ENCODE assay signal across 1 cellular context in the genomic region with DNA sequence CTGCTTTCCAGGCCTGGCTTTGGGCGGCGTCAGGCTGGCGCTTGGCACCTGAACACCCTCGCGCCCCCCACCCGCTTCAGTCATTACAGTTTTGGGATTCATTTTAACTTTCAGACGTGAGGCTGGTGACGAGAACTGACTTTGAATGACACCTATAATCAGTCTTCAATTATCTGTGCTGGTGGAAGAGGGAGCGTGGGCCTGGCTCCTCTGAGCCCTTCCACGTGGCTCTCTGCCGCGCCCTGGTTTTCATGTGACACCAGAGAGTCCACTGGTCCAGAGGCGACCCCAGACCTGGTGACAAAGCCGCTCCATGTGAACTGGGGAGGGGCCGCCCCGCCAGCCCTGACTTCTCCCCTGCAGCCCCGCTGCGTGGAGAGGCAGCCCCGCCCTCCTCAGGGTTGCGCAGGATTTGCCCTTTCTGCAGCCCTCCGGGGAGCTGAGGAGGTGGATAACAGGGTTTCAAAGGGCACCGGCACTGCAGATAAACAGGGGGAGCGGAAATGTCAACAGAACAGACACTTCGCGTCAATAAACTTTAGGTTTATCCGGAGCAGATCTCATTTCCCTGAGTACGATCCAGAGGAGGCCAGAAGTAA.
A peak's percentile ranks its signal among the peaks of the same experiment; 100 is the strongest.
TF ChIP-seq lines count a peak whose summit lies in the region.

No MANE protein-coding gene starts in this region.

TF ChIP-seq in HepG2, 621 proteins besides CTCF, POLR2A, EP300 and RAD21 (continued from another document and continues in another):
- TF ChIP-seq, protein P1, sequence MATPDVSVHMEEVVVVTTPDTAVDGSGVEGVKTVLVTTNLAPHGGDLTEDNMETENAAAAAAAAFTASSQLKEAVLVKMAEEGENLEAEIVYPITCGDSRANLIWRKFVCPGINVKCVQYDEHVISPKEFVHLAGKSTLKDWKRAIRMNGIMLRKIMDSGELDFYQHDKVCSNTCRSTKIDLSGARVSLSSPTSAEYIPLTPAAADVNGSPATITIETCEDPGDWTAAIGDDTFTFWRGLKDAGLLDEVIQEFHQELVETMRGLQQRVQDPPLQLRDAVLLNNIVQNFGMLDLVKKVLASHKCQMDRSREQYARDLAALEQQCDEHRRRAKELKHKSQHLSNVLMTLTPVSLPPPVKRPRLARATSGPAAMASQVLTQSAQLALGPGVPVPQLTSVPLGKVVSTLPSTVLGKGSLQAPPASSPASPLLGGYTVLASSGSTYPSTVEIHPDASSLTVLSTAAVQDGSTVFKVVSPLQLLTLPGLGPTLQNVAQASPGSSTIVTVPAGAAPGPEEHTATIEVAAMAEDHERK (CRISPR knock-in tag; IDR thresholded peaks at IDR 0.05; ENCODE audit: low read depth), result no peak
- TF ChIP-seq, protein P2, sequence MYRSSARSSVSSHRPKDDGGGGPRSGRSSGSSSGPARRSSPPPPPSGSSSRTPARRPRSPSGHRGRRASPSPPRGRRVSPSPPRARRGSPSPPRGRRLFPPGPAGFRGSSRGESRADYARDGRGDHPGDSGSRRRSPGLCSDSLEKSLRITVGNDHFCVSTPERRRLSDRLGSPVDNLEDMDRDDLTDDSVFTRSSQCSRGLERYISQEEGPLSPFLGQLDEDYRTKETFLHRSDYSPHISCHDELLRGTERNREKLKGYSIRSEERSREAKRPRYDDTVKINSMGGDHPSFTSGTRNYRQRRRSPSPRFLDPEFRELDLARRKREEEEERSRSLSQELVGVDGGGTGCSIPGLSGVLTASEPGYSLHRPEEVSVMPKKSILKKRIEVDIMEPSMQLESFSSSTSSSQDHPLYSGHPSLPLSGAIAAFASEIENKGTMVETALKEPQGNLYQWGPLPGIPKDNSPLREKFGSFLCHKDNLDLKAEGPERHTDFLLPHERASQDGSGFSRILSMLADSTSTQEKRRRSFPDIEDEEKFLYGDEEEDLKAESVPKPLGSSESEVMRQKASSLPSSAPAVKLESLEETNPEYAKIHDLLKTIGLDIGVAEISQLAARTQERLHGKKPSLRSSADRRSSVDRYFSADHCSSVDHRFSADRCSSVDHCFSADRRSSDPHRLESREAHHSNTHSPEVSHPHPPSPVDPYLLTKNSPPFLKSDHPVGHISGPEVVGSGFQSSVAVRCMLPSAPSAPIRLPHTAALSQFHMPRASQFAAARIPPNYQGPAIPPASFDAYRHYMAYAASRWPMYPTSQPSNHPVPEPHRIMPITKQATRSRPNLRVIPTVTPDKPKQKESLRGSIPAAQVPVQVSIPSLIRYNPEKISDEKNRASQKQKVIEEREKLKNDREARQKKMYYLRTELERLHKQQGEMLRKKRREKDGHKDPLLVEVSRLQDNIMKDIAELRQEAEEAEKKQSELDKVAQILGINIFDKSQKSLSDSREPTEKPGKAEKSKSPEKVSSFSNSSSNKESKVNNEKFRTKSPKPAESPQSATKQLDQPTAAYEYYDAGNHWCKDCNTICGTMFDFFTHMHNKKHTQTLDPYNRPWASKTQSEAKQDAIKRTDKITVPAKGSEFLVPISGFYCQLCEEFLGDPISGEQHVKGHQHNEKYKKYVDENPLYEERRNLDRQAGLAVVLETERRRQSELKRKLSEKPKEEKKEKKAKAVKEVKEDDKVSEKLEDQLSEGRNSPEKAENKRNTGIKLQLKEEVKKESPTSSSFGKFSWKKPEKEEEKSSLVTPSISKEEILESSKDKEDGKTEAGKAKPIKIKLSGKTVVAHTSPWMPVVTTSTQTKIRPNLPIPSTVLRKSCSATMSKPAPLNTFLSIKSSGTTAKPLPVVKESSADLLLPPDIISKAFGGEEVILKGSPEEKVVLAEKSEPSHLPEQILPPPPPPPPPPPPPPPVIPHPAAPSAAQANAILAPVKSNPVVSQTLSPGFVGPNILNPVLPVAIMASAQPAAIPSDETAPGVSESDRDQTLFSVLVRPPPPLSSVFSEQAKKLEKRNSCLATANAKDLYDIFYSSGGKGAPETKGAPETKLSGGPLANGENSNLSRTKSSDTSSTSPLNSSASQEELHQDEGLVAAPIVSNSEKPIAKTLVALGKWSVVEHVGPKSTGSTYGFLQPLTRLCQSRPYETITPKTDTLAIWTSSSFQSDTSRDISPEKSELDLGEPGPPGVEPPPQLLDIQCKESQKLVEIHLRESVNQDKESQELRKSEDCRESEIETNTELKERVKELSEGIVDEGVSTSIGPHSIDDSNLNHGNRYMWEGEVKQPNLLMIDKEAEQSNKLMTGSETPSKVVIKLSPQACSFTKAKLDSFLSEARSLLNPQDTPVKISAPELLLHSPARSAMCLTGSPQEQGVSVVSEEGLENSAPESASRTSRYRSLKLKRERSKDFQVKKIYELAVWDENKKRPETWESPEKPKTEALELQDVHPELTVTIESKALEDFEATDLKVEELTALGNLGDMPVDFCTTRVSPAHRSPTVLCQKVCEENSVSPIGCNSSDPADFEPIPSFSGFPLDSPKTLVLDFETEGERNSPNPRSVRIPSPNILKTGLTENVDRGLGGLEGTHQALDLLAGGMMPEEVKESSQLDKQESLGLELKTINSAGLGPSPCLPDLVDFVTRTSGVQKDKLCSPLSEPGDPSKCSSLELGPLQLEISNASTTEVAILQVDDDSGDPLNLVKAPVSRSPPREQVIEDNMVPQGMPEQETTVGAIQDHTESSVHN (CRISPR knock-in tag; IDR thresholded peaks at IDR 0.05), result no peak
- TF ChIP-seq ZBTB46 (CRISPR knock-in tag; IDR thresholded peaks at IDR 0.05; ENCODE audit: borderline replicate concordance), result no peak
- TF ChIP-seq PLRG1 (conservative IDR thresholded peaks at IDR 0.05), result no peak
- TF ChIP-seq NONO (IDR thresholded peaks at IDR 0.05), result no peak
- TF ChIP-seq NONO (CRISPR knock-in tag; conservative IDR thresholded peaks at IDR 0.05), result 0 out of 2 replicates have a peak, but pooled peaks have one; percentile 19
- no peak for TF ChIP-seq ATF7-NPFF (CRISPR knock-in tag; IDR thresholded peaks at IDR 0.05; ENCODE audit: low read depth)
- TF ChIP-seq HNRNPL (IDR thresholded peaks at IDR 0.05; ENCODE audit: low read depth, low read length), result no peak
- no peak for TF ChIP-seq GATAD1 (CRISPR knock-in tag; IDR thresholded peaks at IDR 0.05)
- TF ChIP-seq RERE (CRISPR knock-in tag; IDR thresholded peaks at IDR 0.05; ENCODE audit: low read depth), result no peak
- no peak for TF ChIP-seq ZNF333 (CRISPR knock-in tag; IDR thresholded peaks at IDR 0.05; ENCODE audit: borderline replicate concordance)
- peak; percentile 50; the same call in 1 of the 2 replicates for TF ChIP-seq MYC (CRISPR knock-in tag; IDR thresholded peaks at IDR 0.05; ENCODE audit: borderline replicate concordance)
- TF ChIP-seq TCF12 (IDR thresholded peaks at IDR 0.05), result no peak
- TF ChIP-seq TCF12 (CRISPR knock-in tag; IDR thresholded peaks at IDR 0.05), result no peak
- TF ChIP-seq ZNF724P (CRISPR knock-in tag; IDR thresholded peaks at IDR 0.05; ENCODE audit: borderline replicate concordance), result no peak
- no peak for TF ChIP-seq ETS1 (CRISPR knock-in tag; IDR thresholded peaks at IDR 0.05)
- TF ChIP-seq MAFK (conservative IDR thresholded peaks at IDR 0.05 in 1 of 2, IDR thresholded peaks at IDR 0.05 in 1 of 2; ENCODE audit: low read length in 2 of 2), result no peak
- no peak for TF ChIP-seq ATF1 (CRISPR knock-in tag; IDR thresholded peaks at IDR 0.05)
- no peak for TF ChIP-seq STAT5B (CRISPR knock-in tag; IDR thresholded peaks at IDR 0.05)
- TF ChIP-seq ADNP (CRISPR knock-in tag; IDR thresholded peaks at IDR 0.05), result no peak
- TF ChIP-seq ZSCAN12 (CRISPR knock-in tag; IDR thresholded peaks at IDR 0.05), result no peak
- TF ChIP-seq ZNF773 (CRISPR knock-in tag; IDR thresholded peaks at IDR 0.05; ENCODE audit: borderline replicate concordance), result no peak
- no peak for TF ChIP-seq ZNF33B (CRISPR knock-in tag; IDR thresholded peaks at IDR 0.05)
- no peak for TF ChIP-seq ZNF431 (CRISPR knock-in tag; IDR thresholded peaks at IDR 0.05; ENCODE audit: borderline replicate concordance, low read depth)
- TF ChIP-seq GRHL1 (CRISPR knock-in tag; conservative IDR thresholded peaks at IDR 0.05), result no peak
- TF ChIP-seq, protein P3, sequence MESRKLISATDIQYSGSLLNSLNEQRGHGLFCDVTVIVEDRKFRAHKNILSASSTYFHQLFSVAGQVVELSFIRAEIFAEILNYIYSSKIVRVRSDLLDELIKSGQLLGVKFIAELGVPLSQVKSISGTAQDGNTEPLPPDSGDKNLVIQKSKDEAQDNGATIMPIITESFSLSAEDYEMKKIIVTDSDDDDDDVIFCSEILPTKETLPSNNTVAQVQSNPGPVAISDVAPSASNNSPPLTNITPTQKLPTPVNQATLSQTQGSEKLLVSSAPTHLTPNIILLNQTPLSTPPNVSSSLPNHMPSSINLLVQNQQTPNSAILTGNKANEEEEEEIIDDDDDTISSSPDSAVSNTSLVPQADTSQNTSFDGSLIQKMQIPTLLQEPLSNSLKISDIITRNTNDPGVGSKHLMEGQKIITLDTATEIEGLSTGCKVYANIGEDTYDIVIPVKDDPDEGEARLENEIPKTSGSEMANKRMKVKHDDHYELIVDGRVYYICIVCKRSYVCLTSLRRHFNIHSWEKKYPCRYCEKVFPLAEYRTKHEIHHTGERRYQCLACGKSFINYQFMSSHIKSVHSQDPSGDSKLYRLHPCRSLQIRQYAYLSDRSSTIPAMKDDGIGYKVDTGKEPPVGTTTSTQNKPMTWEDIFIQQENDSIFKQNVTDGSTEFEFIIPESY (CRISPR knock-in tag; IDR thresholded peaks at IDR 0.05), result no peak
- no peak for TF ChIP-seq RELA (CRISPR knock-in tag; IDR thresholded peaks at IDR 0.05)
- TF ChIP-seq REPIN1 (CRISPR knock-in tag; IDR thresholded peaks at IDR 0.05; ENCODE audit: borderline replicate concordance, low read depth), result no peak
- no peak for TF ChIP-seq LBX2 (CRISPR knock-in tag; IDR thresholded peaks at IDR 0.05; ENCODE audit: borderline replicate concordance)
- TF ChIP-seq ZBTB38 (CRISPR knock-in tag; IDR thresholded peaks at IDR 0.05), result no peak
- no peak for TF ChIP-seq ZNF329 (CRISPR knock-in tag; IDR thresholded peaks at IDR 0.05; ENCODE audit: low read depth)
- TF ChIP-seq SAFB2 (CRISPR knock-in tag; IDR thresholded peaks at IDR 0.05; ENCODE audit: borderline replicate concordance, low read depth), result no peak
- TF ChIP-seq NFYC (CRISPR knock-in tag; IDR thresholded peaks at IDR 0.05), result no peak
- no peak for TF ChIP-seq NFATC3 (CRISPR knock-in tag; IDR thresholded peaks at IDR 0.05)
